Comparison of ENCODE assay signal across 11 cellular contexts in the genomic region with DNA sequence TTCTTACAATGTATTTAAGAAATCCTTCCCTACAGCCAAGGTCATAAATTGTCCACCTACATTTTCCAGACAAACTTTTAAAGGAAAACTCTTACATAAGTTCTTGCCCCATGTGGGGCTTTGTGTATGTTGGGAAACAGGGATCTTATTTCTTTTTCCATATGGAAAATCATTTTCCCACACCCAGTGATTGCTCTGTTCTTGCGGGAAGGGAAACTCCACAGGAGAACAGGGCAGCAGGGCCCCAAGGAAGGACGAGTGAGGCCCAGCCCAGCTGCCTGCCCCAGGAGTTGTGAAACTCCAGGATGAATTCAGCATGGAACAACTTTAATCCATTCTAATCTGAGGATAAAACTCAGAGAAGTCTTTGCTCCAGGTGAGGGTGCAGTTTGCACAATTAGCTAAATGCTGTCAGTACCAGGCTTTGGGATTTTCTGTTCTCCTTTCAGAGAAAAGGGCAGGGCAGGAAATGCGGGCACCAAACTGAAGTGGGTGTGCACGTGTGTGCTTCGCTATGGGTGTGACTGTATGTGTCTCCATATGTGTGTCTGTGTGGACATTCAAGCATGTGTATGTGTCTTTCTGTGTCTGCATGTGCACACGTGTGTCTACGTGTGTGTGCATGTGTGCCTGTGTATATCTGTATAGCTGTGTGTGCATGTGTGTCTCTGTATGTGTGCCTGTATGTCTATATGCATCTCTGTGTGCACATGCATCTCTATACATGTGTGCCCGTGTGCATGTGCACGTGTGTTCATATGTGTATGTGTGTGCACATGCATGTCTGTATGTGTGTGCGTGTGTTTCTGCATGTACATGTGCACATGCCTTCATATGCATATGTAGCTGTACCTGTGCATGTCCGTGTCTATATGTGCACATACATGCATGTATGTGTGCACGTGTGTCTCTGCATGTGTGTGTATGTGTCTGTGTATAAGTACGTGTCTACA.
A peak's percentile ranks its signal among the peaks of the same experiment; 100 is the strongest.
DNase-seq lines count a peak whose midpoint lies in the region; ATAC-seq and TF ChIP-seq lines count a peak whose summit lies in the region.
"Had no signal": no experiment of that assay in that cellular context is flagged by ENCODE, and none has a peak within 500 bp of the region (broad histone marks: within the 10 kb centered on the region; RNA-seq: fewer than 3 reads in every experiment).

No MANE protein-coding gene starts in this region.

- H3K4me1 ChIP-seq in esophagus (ENCODE audit: control insufficient read depth in 2 of 2, insufficient read depth in 2 of 2, low read length in 1 of 2) (peaks cover 6 to 43% of the 10 kb centered on the region in 2 donors), psoas muscle (peaks cover 18% of the 10 kb centered on the region)

- 67 to 69% methylated on average over 13 of the region's 13 CpGs for WGBS in esophagus, 2 donors
- WGBS in psoas muscle, 3 donors = 81 to 89% (median 84%) methylated on average over 13 of the region's 13 CpGs

- H3K9me3 ChIP-seq in esophagus (ENCODE audit: control insufficient read depth in 2 of 2, insufficient read depth in 1 of 2, low read depth in 1 of 2, low read length in 1 of 2) = no peaks in the 10 kb centered on the region
- no peaks in the 10 kb centered on the region for H3K9me3 ChIP-seq in psoas muscle
- H3K9me3 ChIP-seq: MG63 had no signal

- peak in 1 of 4 donors; percentile 44 for ATAC-seq in psoas muscle
- ATAC-seq in GM19035 (IDR thresholded peaks at IDR 0.05; ENCODE audit: unreplicated experiment) = no peak

- H3K36me3 ChIP-seq in esophagus (ENCODE audit: control insufficient read depth in 2 of 2, insufficient read depth in 2 of 2, low read length in 1 of 2) = no peaks in the 10 kb centered on the region
- no peaks in the 10 kb centered on the region for H3K36me3 ChIP-seq in psoas muscle (ENCODE audit: insufficient read depth in 1 of 2, low read depth in 1 of 2)
- H3K36me3 ChIP-seq: MG63 had no signal

- H3K27me3 ChIP-seq in esophagus (ENCODE audit: control insufficient read depth in 1 of 2, insufficient read depth in 2 of 2, low read length in 2 of 2) = no peaks in the 10 kb centered on the region
- no peaks in the 10 kb centered on the region for H3K27me3 ChIP-seq in psoas muscle (ENCODE audit: insufficient read depth in 3 of 3, low read length in 2 of 3)
- H3K27me3 ChIP-seq: MG63 had no signal

- H3K4me3 ChIP-seq in esophagus (ENCODE audit: low read depth in 1 of 2, low read length in 2 of 2) = no peak overlapping the region
- H3K4me3 ChIP-seq in psoas muscle = no peak overlapping the region
- H3K4me3 ChIP-seq: MG63 had no signal

- H3K27ac ChIP-seq in esophagus (ENCODE audit: low read depth in 2 of 2, low read length in 1 of 2) = peak overlapping the region; percentile 44 to 65
- peak overlapping the region; percentile 5 for H3K27ac ChIP-seq in psoas muscle

- DNase-seq in EL = peak; percentile 48
- DNase-seq in NOMO-1 treated with DMSO at 0.1 percent for 48 hours (lab: John Stamatoyannopoulos, UW; ENCODE audit: unreplicated experiment) = peak; percentile 71
- DNase-seq in psoas muscle = no peak
- no peak for DNase-seq in NK-92 treated with Interleukin-12 subunit alpha and Interleukin-12 subunit beta, amount 100 ng/mL, for 24 hours (lab: John Stamatoyannopoulos, UW)
- DNase-seq in T-helper 9 cell = no peak
- DNase-seq in HUDEP-2 (lab: John Stamatoyannopoulos, UW; ENCODE audit: unreplicated experiment in 76 of 76) = no peak
- DNase-seq: stimulated activated CD4-positive, alpha-beta T cell treated with anti-CD3 and anti-CD28 coated beads, Interleukin-4, amount 100 ng/mL, for 1 hour; T-helper 1 cell had no signal

- no peak for TF ChIP-seq CTCF in psoas muscle (IDR thresholded peaks at IDR 0.05)

- intact Hi-C loops in psoas muscle (cut with DNase I) = no loop called here

Comparison
In these comparisons a context has a peak if more than half of its experiments do, and no peak if none do; other contexts are left out.
1. DNase-seq: peak in EL (single experiment) and NOMO-1 treated with DMSO at 0.1 percent for 48 hours (single experiment); none in psoas muscle (0 of 2), NK-92 treated with Interleukin-12 subunit alpha and Interleukin-12 subunit beta, amount 100 ng/mL, for 24 hours (single experiment), T-helper 9 cell (single experiment) and HUDEP-2 (0 of 76).